ENCODE assay signal across 1 cellular context in genomic region chr9:33452828-33453271, GRCh38.
TF ChIP-seq lines count a peak whose summit lies in the region.

No MANE protein-coding gene starts in this region.

TF ChIP-seq in HepG2, 621 proteins besides CTCF, POLR2A, EP300 and RAD21 (continued from another document and continues in another):
- TF ChIP-seq DZIP1 (CRISPR knock-in tag; IDR thresholded peaks at IDR 0.05) (no peak), ZNF512B (CRISPR knock-in tag; IDR thresholded peaks at IDR 0.05; ENCODE audit: borderline replicate concordance) (no peak), ZFAT (CRISPR knock-in tag; conservative IDR thresholded peaks at IDR 0.05) (no peak), ZMYM3 (CRISPR knock-in tag; IDR thresholded peaks at IDR 0.05) (no peak), ZBTB43 (CRISPR knock-in tag; conservative IDR thresholded peaks at IDR 0.05) (no peak), ZNF354B (CRISPR knock-in tag; IDR thresholded peaks at IDR 0.05) (no peak), MBD4 (IDR thresholded peaks at IDR 0.05; ENCODE audit: borderline replicate concordance, low read length) (no peak), ZNF430 (CRISPR knock-in tag; IDR thresholded peaks at IDR 0.05) (peak; percentile 32; the same call in 1 of the 2 replicates), RAD51 (IDR thresholded peaks at IDR 0.05; ENCODE audit: borderline replicate concordance) (no peak), ZSCAN12 (CRISPR knock-in tag; IDR thresholded peaks at IDR 0.05) (no peak), HNRNPL (IDR thresholded peaks at IDR 0.05; ENCODE audit: low read depth, low read length) (no peak), ZNF567 (CRISPR knock-in tag; IDR thresholded peaks at IDR 0.05; ENCODE audit: borderline replicate concordance) (no peak), AKNA (CRISPR knock-in tag; IDR thresholded peaks at IDR 0.05; ENCODE audit: borderline replicate concordance) (no peak), CCAR2 (optimal IDR thresholded peaks at IDR 0.05; ENCODE audit: low read depth, low read length) (no peak), MEIS2 (CRISPR knock-in tag; IDR thresholded peaks at IDR 0.05) (no peak), SAFB2 (CRISPR knock-in tag; IDR thresholded peaks at IDR 0.05; ENCODE audit: borderline replicate concordance, low read depth) (no peak), ZNF629 (CRISPR knock-in tag; conservative IDR thresholded peaks at IDR 0.05) (no peak), SOX13 (IDR thresholded peaks at IDR 0.05) (no peak), SOX13 (CRISPR knock-in tag; conservative IDR thresholded peaks at IDR 0.05 in 1 of 2, IDR thresholded peaks at IDR 0.05 in 1 of 2) (0 out of 4 replicates have a peak, but pooled peaks of 1 of the 2 experiments have one; percentile 9), STAT5B (CRISPR knock-in tag; IDR thresholded peaks at IDR 0.05) (no peak), ZNF318 (CRISPR knock-in tag; IDR thresholded peaks at IDR 0.05) (no peak), HMGXB4 (CRISPR knock-in tag; IDR thresholded peaks at IDR 0.05; ENCODE audit: borderline replicate concordance in 1 of 2, low read depth in 1 of 2) (peak; percentile 39 to 60; a peak in 2 of 4 replicates), ZNF263 (CRISPR knock-in tag; IDR thresholded peaks at IDR 0.05) (peak; percentile 69; the same call in 1 of the 2 replicates), AKAP8 (CRISPR knock-in tag; IDR thresholded peaks at IDR 0.05) (no peak), FIP1L1 (IDR thresholded peaks at IDR 0.05; ENCODE audit: borderline replicate concordance, insufficient read depth, low read depth, low read length) (no peak), NR2F6 (IDR thresholded peaks at IDR 0.05) (no peak), NR2F6 (CRISPR knock-in tag; IDR thresholded peaks at IDR 0.05) (0 out of 2 replicates have a peak, but pooled peaks have one; percentile 25), MAZ (IDR thresholded peaks at IDR 0.05; ENCODE audit: borderline replicate concordance, low read depth, low read length) (no peak), MAZ (CRISPR knock-in tag; IDR thresholded peaks at IDR 0.05; ENCODE audit: low read depth) (0 out of 2 replicates have a peak, but pooled peaks have one; percentile 30), ETV6 (CRISPR knock-in tag; conservative IDR thresholded peaks at IDR 0.05) (no peak), SAP130 (CRISPR knock-in tag; IDR thresholded peaks at IDR 0.05; ENCODE audit: low read depth) (no peak; the same call in 1 of the 2 replicates), RFXAP (CRISPR knock-in tag; IDR thresholded peaks at IDR 0.05; ENCODE audit: borderline replicate concordance) (no peak)
- TF ChIP-seq, protein P1, sequence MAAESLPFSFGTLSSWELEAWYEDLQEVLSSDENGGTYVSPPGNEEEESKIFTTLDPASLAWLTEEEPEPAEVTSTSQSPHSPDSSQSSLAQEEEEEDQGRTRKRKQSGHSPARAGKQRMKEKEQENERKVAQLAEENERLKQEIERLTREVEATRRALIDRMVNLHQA (CRISPR knock-in tag; IDR thresholded peaks at IDR 0.05) = no peak
